9 cellular contexts compared by ENCODE assay signal in genomic region chr5:132259061-132259851, GRCh38. TPM values are rescaled to one million over a fixed set of nuclear protein-coding genes. Genes with fewer than 3 reads are reported as not detected.
A peak's percentile ranks its signal among the peaks of the same experiment; 100 is the strongest.
DNase-seq lines count a peak whose midpoint lies in the region; ATAC-seq and TF ChIP-seq lines count a peak whose summit lies in the region.
"Had no signal": no experiment of that assay in that cellular context is flagged by ENCODE, and none has a peak within 500 bp of the region (broad histone marks: within the 10 kb centered on the region; RNA-seq: fewer than 3 reads in every experiment).

No MANE protein-coding gene starts in this region.

- intact Hi-C loops in activated CD4-positive, alpha-beta T cell treated with anti-CD3 and anti-CD28 coated beads, Interleukin-2, amount 10 ng/mL, durations not matched to agents 24 days and 14 days (cut with micrococcal nuclease): no loop called here
- intact Hi-C loops in activated CD8-positive, alpha-beta T cell treated with anti-CD3 and anti-CD28 coated beads for 36 hours (cut with micrococcal nuclease): no loop called here

- H3K36me3 ChIP-seq in mesodermal cell (ENCODE audit: control insufficient read depth, insufficient read depth, low read length): peaks cover 11% of the 10 kb centered on the region
- no peaks in the 10 kb centered on the region for H3K36me3 ChIP-seq in urinary bladder (ENCODE audit: insufficient read depth)
- H3K36me3 ChIP-seq: BLaER1 had no signal

- no peaks in the 10 kb centered on the region for H3K9me3 ChIP-seq in mesodermal cell (ENCODE audit: control insufficient read depth, low read length)
- H3K9me3 ChIP-seq: BLaER1 had no signal

- H3K4me3 ChIP-seq in mesodermal cell (ENCODE audit: extremely low read depth, insufficient read depth, low read length, poor library complexity, severe bottlenecking) (peak overlapping the region; percentile 1), urinary bladder (ENCODE audit: low read depth, low read length) (no peak overlapping the region)
- H3K4me3 ChIP-seq: BLaER1 had no signal

- POLR2A ChIA-PET in activated CD8-positive, alpha-beta T cell treated with anti-CD3 and anti-CD28 coated beads for 36 hours (lab: Charles Lee): interaction anchor here (0.5 to 0.9 kb wide), 2 partner anchors 19 to 1050 kb away, joined by 3 read pairs; no protein-coding TSS in a partner anchor

- CTCF ChIA-PET in activated CD8-positive, alpha-beta T cell treated with anti-CD3 and anti-CD28 coated beads for 36 hours (lab: Charles Lee): interaction anchor here (0.7 to 7.7 kb wide), 2 partner anchors 21 to 26 kb away, joined by 3 to 44 read pairs; no protein-coding TSS in a partner anchor

- 77 to 85% methylated on average over 18 to 21 of the region's 24 CpGs for WGBS in mesodermal cell (ENCODE audit: insufficient coverage in 2 of 2), 2 experiments
- 25% methylated on average over 24 of the region's 24 CpGs for WGBS in urinary bladder

- H3K27ac ChIP-seq in mesodermal cell (ENCODE audit: low read depth, low read length, severe bottlenecking) (peak overlapping the region; percentile 62), urinary bladder (ENCODE audit: low read depth) (peak overlapping the region; percentile 77)
- H3K27ac ChIP-seq: BLaER1 had no signal

- H3K4me3 Mint-ChIP-seq in activated CD4-positive, alpha-beta T cell treated with anti-CD3 and anti-CD28 coated beads, Interleukin-2, amount 10 ng/mL, durations not matched to agents 24 days and 14 days: no peak overlapping the region
- no peak overlapping the region for H3K4me3 Mint-ChIP-seq in activated T-helper 17 cell treated with anti-CD3 and anti-CD28 coated beads, Interleukin-2, amount 50 U/mL, for 72 hours
- no peak overlapping the region for H3K4me3 Mint-ChIP-seq in activated CD8-positive, alpha-beta T cell treated with anti-CD3 and anti-CD28 coated beads for 36 hours

- DNase-seq in activated CD4-positive, alpha-beta T cell treated with anti-CD3 and anti-CD28 coated beads, Interleukin-2, amount 10 ng/mL, durations not matched to agents 24 days and 14 days: no peak
- DNase-seq in activated CD4-positive, alpha-beta T cell treated with anti-CD3 and anti-CD28 coated beads for 1 hour: no peak
- peak; percentile 77 for DNase-seq in dermis blood vessel endothelial cell
- no peak for DNase-seq in NCI-H1436 (lab: John Stamatoyannopoulos, UW)
- DNase-seq in activated CD8-positive, alpha-beta T cell treated with anti-CD3 and anti-CD28 coated beads for 36 hours: no peak

- no peaks in the 10 kb centered on the region for H3K36me3 Mint-ChIP-seq in activated CD4-positive, alpha-beta T cell treated with anti-CD3 and anti-CD28 coated beads, Interleukin-2, amount 10 ng/mL, durations not matched to agents 24 days and 14 days (ENCODE audit: low read depth)
- no peaks in the 10 kb centered on the region for H3K36me3 Mint-ChIP-seq in activated T-helper 17 cell treated with anti-CD3 and anti-CD28 coated beads, Interleukin-2, amount 50 U/mL, for 72 hours (ENCODE audit: low read depth)
- no peaks in the 10 kb centered on the region for H3K36me3 Mint-ChIP-seq in activated CD8-positive, alpha-beta T cell treated with anti-CD3 and anti-CD28 coated beads for 36 hours (ENCODE audit: low read depth)

- TF ChIP-seq CTCF in activated CD8-positive, alpha-beta T cell treated with anti-CD3 and anti-CD28 coated beads for 36 hours (IDR thresholded peaks at IDR 0.05): no peak

- H3K9me3 Mint-ChIP-seq in activated CD4-positive, alpha-beta T cell treated with anti-CD3 and anti-CD28 coated beads, Interleukin-2, amount 10 ng/mL, durations not matched to agents 24 days and 14 days: no peaks in the 10 kb centered on the region
- H3K9me3 Mint-ChIP-seq in activated T-helper 17 cell treated with anti-CD3 and anti-CD28 coated beads, Interleukin-2, amount 50 U/mL, for 72 hours: no peaks in the 10 kb centered on the region
- no peaks in the 10 kb centered on the region for H3K9me3 Mint-ChIP-seq in activated CD8-positive, alpha-beta T cell treated with anti-CD3 and anti-CD28 coated beads for 36 hours

- peaks cover 21% of the 10 kb centered on the region for H3K27me3 Mint-ChIP-seq in activated CD4-positive, alpha-beta T cell treated with anti-CD3 and anti-CD28 coated beads, Interleukin-2, amount 10 ng/mL, durations not matched to agents 24 days and 14 days
- H3K27me3 Mint-ChIP-seq in activated T-helper 17 cell treated with anti-CD3 and anti-CD28 coated beads, Interleukin-2, amount 50 U/mL, for 72 hours: peaks cover 7% of the 10 kb centered on the region
- peaks cover 13% of the 10 kb centered on the region for H3K27me3 Mint-ChIP-seq in activated CD8-positive, alpha-beta T cell treated with anti-CD3 and anti-CD28 coated beads for 36 hours

- H3K27ac Mint-ChIP-seq in activated CD4-positive, alpha-beta T cell treated with anti-CD3 and anti-CD28 coated beads, Interleukin-2, amount 10 ng/mL, durations not matched to agents 24 days and 14 days: peak overlapping the region; percentile 17
- H3K27ac Mint-ChIP-seq in activated T-helper 17 cell treated with anti-CD3 and anti-CD28 coated beads, Interleukin-2, amount 50 U/mL, for 72 hours: no peak overlapping the region
- H3K27ac Mint-ChIP-seq in activated CD8-positive, alpha-beta T cell treated with anti-CD3 and anti-CD28 coated beads for 36 hours: no peak overlapping the region

- H3K4me1 Mint-ChIP-seq in activated CD4-positive, alpha-beta T cell treated with anti-CD3 and anti-CD28 coated beads, Interleukin-2, amount 10 ng/mL, durations not matched to agents 24 days and 14 days: peaks cover 33% of the 10 kb centered on the region
- H3K4me1 Mint-ChIP-seq in activated T-helper 17 cell treated with anti-CD3 and anti-CD28 coated beads, Interleukin-2, amount 50 U/mL, for 72 hours: peaks cover 10% of the 10 kb centered on the region
- H3K4me1 Mint-ChIP-seq in activated CD8-positive, alpha-beta T cell treated with anti-CD3 and anti-CD28 coated beads for 36 hours (ENCODE audit: low read depth): peaks cover 33% of the 10 kb centered on the region

- ATAC-seq in activated T-helper 17 cell treated with anti-CD3 and anti-CD28 coated beads, Interleukin-2, amount 50 U/mL, for 72 hours (replicated peaks): no peak
- no peak for ATAC-seq in activated CD8-positive, alpha-beta T cell treated with anti-CD3 and anti-CD28 coated beads for 36 hours

- H3K4me1 ChIP-seq in mesodermal cell (ENCODE audit: control insufficient read depth, insufficient read depth, low read length, poor library complexity, severe bottlenecking) (peaks cover 41% of the 10 kb centered on the region), urinary bladder (ENCODE audit: insufficient read depth) (no peaks in the 10 kb centered on the region)

RNA-seq across cellular contexts. Expression of gene PDLIM4, which starts 1.8 kb away (rescaled TPM):
- 0.72 and 0.78 TPM in 2 replicates for total RNA-seq in activated CD4-positive, alpha-beta T cell treated with anti-CD3 and anti-CD28 coated beads, Interleukin-2, amount 10 ng/mL, durations not matched to agents 24 days and 14 days
- total RNA-seq in dermis blood vessel endothelial cell: 31.0 and 51.6 TPM in 2 replicates
- 41.5 TPM for polyA plus RNA-seq in mesodermal cell (2013, experiment 1 of 2)
- 33.3 TPM for polyA plus RNA-seq in mesodermal cell (2013, experiment 2 of 2)
- 17.4 TPM for total RNA-seq in urinary bladder
- 114 TPM for polyA plus RNA-seq in urinary bladder
- total RNA-seq in activated T-helper 17 cell treated with anti-CD3 and anti-CD28 coated beads, Interleukin-2, amount 50 U/mL, for 72 hours: not detected
- total RNA-seq in activated CD8-positive, alpha-beta T cell treated with anti-CD3 and anti-CD28 coated beads for 36 hours: not detected

RNA-seq across cellular contexts. Expression of gene P4HA2, which starts 31.6 kb away (rescaled TPM):
- 45.5 and 49.5 TPM in 2 replicates for total RNA-seq in activated CD4-positive, alpha-beta T cell treated with anti-CD3 and anti-CD28 coated beads, Interleukin-2, amount 10 ng/mL, durations not matched to agents 24 days and 14 days
- 55.7 and 62.8 TPM in 2 replicates for total RNA-seq in dermis blood vessel endothelial cell
- 59.9 TPM for polyA plus RNA-seq in mesodermal cell (2013, experiment 1 of 2)
- polyA plus RNA-seq in mesodermal cell (2013, experiment 2 of 2): 58.1 TPM
- 102 TPM for total RNA-seq in urinary bladder
- 44.2 TPM for polyA plus RNA-seq in urinary bladder
- 10 to 100 TPM in 1 of 2 donors, 1 to 10 TPM in 1; 8.4 to 22.9 TPM for total RNA-seq in activated T-helper 17 cell treated with anti-CD3 and anti-CD28 coated beads, Interleukin-2, amount 50 U/mL, for 72 hours
- 10 to 100 TPM; 17.3 to 18.6 TPM for total RNA-seq in activated CD8-positive, alpha-beta T cell treated with anti-CD3 and anti-CD28 coated beads for 36 hours

RNA-seq across cellular contexts. Expression of gene SLC22A4, which starts 34.9 kb away (rescaled TPM):
- 1.1 and 2.1 TPM in 2 replicates for total RNA-seq in activated CD4-positive, alpha-beta T cell treated with anti-CD3 and anti-CD28 coated beads, Interleukin-2, amount 10 ng/mL, durations not matched to agents 24 days and 14 days
- total RNA-seq in dermis blood vessel endothelial cell (4.7 and 4.8 TPM in 2 replicates), urinary bladder (2.2 TPM)
- 0.77 TPM for polyA plus RNA-seq in mesodermal cell (2013, experiment 1 of 2)
- 0.81 TPM for polyA plus RNA-seq in mesodermal cell (2013, experiment 2 of 2)
- polyA plus RNA-seq in urinary bladder: 1.5 TPM
- under 1 TPM; 0.58 to 0.93 TPM for total RNA-seq in activated T-helper 17 cell treated with anti-CD3 and anti-CD28 coated beads, Interleukin-2, amount 50 U/mL, for 72 hours
- total RNA-seq in activated CD8-positive, alpha-beta T cell treated with anti-CD3 and anti-CD28 coated beads for 36 hours: under 1 TPM; 0.74 to 0.88 TPM

Comparison
In these comparisons a context has a peak if more than half of its experiments do, and no peak if none do; other contexts are left out.
1. RNA of gene PDLIM4, which starts 1.8 kb away (total RNA-seq): 31.0 to 51.6 TPM in dermis blood vessel endothelial cell and 17.4 TPM in urinary bladder (single experiment); 0.72 to 0.78 TPM in activated CD4-positive, alpha-beta T cell treated with anti-CD3 and anti-CD28 coated beads, Interleukin-2, amount 10 ng/mL, durations not matched to agents 24 days and 14 days, not detected in activated CD8-positive, alpha-beta T cell treated with anti-CD3 and anti-CD28 coated beads for 36 hours and not detected in activated T-helper 17 cell treated with anti-CD3 and anti-CD28 coated beads, Interleukin-2, amount 50 U/mL, for 72 hours; every median in the first group is over 10 times any median in the second.